ENCODE assay signal across 1 cellular context in genomic region chr5:132085686-132086085, GRCh38.
TF ChIP-seq lines count a peak whose summit lies in the region.

No MANE protein-coding gene starts in this region.

TF ChIP-seq in endothelial cell of umbilical vein, 7 proteins besides CTCF, POLR2A, EP300 and RAD21:
- no peak for TF ChIP-seq MYC (IDR thresholded peaks at IDR 0.05; ENCODE audit: low read depth, low read length)
- no peak for TF ChIP-seq POLR2AphosphoS5 (IDR thresholded peaks at IDR 0.05; ENCODE audit: insufficient read depth, low read depth, low read length)
- TF ChIP-seq FOS (IDR thresholded peaks at IDR 0.05; ENCODE audit: borderline replicate concordance, insufficient read depth, low read length): no peak
- no peak for TF ChIP-seq EZH2 (IDR thresholded peaks at IDR 0.05; ENCODE audit: borderline replicate concordance, low read depth, low read length, severe bottlenecking)
- no peak for TF ChIP-seq JUN (IDR thresholded peaks at IDR 0.05; ENCODE audit: borderline replicate concordance, insufficient read depth, insufficient read length, low read depth)
- no peak for TF ChIP-seq GATA2 (IDR thresholded peaks at IDR 0.05; ENCODE audit: insufficient read depth, insufficient read length, low read depth, low read length)
- no peak for TF ChIP-seq MAX (IDR thresholded peaks at IDR 0.05; ENCODE audit: insufficient read depth, insufficient read length)
TF ChIP-seq in endothelial cell of umbilical vein: peak in this region for 0.
